Comparison of ENCODE assay signal across 13 cellular contexts in the genomic region with DNA sequence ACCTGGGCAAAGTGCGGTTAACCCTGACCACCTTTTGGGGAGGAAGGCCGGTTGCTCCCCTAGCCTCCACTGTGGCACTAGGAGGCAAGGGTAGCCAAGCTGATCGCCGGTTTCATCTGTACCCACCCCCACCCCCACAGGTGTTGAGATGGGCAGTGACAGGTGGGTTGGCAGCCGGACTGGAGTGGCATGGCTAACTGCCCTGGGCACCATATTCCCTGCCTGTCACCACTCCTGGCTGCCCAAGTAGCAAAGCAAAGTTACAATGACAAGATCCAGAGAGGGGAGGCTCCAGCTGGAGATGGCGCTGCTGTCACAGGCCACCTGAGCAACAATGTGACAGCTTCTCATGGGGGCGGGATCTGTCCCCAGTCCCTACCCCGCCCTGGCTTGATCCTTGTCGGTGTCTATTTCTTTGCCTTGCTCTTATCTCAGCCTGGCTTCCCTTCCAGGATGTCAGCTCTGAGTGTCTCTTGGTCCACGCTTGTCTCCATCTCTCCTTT. TPM values are rescaled to one million over a fixed set of nuclear protein-coding genes. Genes with fewer than 3 reads are reported as not detected.
DNase-seq lines count a peak whose midpoint lies in the region; TF ChIP-seq lines count a peak whose summit lies in the region.
"Had no signal": no experiment of that assay in that cellular context is flagged by ENCODE, and none has a peak within 500 bp of the region (broad histone marks: within the 10 kb centered on the region; RNA-seq: fewer than 3 reads in every experiment).

No MANE protein-coding gene starts in this region.

- intact Hi-C loops in activated T-helper 2 cell treated with anti-CD3 and anti-CD28 coated beads, Interferon-gamma antibody, Interleukin-2, Interleukin-4, amounts not matched to agents 10 μg/mL and 5 μg/mL and 100 μg/mL, durations not matched to agents 14 hours and 24 hours and 36 hours (cut with micrococcal nuclease) = no loop called here
- intact Hi-C loops in stomach (cut with DNase I; ENCODE audit: low total_unique reads) = no loop called here

- H3K27me3 ChIP-seq in stomach = peaks cover 0 to 73% (median 39%) of the 10 kb centered on the region in 3 donors

- no peak for TF ChIP-seq EP300 in stomach (IDR thresholded peaks at IDR 0.05)

- H3K4me3 Mint-ChIP-seq in activated T-cell treated with anti-CD3 and anti-CD28 coated beads, Interleukin-2, amount 50 U/mL, for 24 hours = peak overlapping the region; percentile 33
- H3K4me3 Mint-ChIP-seq in activated T-helper 2 cell treated with anti-CD3 and anti-CD28 coated beads, Interferon-gamma antibody, Interleukin-2, Interleukin-4, amounts not matched to agents 10 μg/mL and 5 μg/mL and 100 μg/mL, durations not matched to agents 14 hours and 24 hours and 36 hours (ENCODE audit: low read depth) = peak overlapping the region; percentile 47
- H3K4me3 Mint-ChIP-seq in mesothelial cell of epicardium = peak overlapping the region; percentile 47

- H3K27ac Mint-ChIP-seq in activated T-cell treated with anti-CD3 and anti-CD28 coated beads, Interleukin-2, amount 50 U/mL, for 24 hours = no peak overlapping the region
- no peak overlapping the region for H3K27ac Mint-ChIP-seq in activated T-helper 2 cell treated with anti-CD3 and anti-CD28 coated beads, Interferon-gamma antibody, Interleukin-2, Interleukin-4, amounts not matched to agents 10 μg/mL and 5 μg/mL and 100 μg/mL, durations not matched to agents 14 hours and 24 hours and 36 hours
- H3K27ac Mint-ChIP-seq in mesothelial cell of epicardium = no peak overlapping the region

- no peaks in the 10 kb centered on the region for H3K9me3 Mint-ChIP-seq in activated T-cell treated with anti-CD3 and anti-CD28 coated beads, Interleukin-2, amount 50 U/mL, for 24 hours
- no peaks in the 10 kb centered on the region for H3K9me3 Mint-ChIP-seq in activated T-helper 2 cell treated with anti-CD3 and anti-CD28 coated beads, Interferon-gamma antibody, Interleukin-2, Interleukin-4, amounts not matched to agents 10 μg/mL and 5 μg/mL and 100 μg/mL, durations not matched to agents 14 hours and 24 hours and 36 hours
- H3K9me3 Mint-ChIP-seq in mesothelial cell of epicardium = no peaks in the 10 kb centered on the region

- no peaks in the 10 kb centered on the region for H3K36me3 ChIP-seq in stomach

- TF ChIP-seq CTCF in mesothelial cell of epicardium (IDR thresholded peaks at IDR 0.05; ENCODE audit: unreplicated experiment) = no peak
- no peak for TF ChIP-seq CTCF in stomach (IDR thresholded peaks at IDR 0.05)

- no peaks in the 10 kb centered on the region for H3K36me3 Mint-ChIP-seq in activated T-cell treated with anti-CD3 and anti-CD28 coated beads, Interleukin-2, amount 50 U/mL, for 24 hours (ENCODE audit: low read depth)
- no peaks in the 10 kb centered on the region for H3K36me3 Mint-ChIP-seq in activated T-helper 2 cell treated with anti-CD3 and anti-CD28 coated beads, Interferon-gamma antibody, Interleukin-2, Interleukin-4, amounts not matched to agents 10 μg/mL and 5 μg/mL and 100 μg/mL, durations not matched to agents 14 hours and 24 hours and 36 hours (ENCODE audit: low read depth)
- no peaks in the 10 kb centered on the region for H3K36me3 Mint-ChIP-seq in mesothelial cell of epicardium

- peaks cover 21 to 36% (median 34%) of the 10 kb centered on the region in 4 donors for H3K4me1 ChIP-seq in stomach

- no peak for DNase-seq in activated T-cell treated with anti-CD3 and anti-CD28 coated beads, Interleukin-2, amount 50 U/mL, for 24 hours
- no peak for DNase-seq in activated T-cell treated with anti-CD3 and anti-CD28 coated beads, Interleukin-2, amount 50 U/mL, for 1 hour
- no peak for DNase-seq in activated T-helper 2 cell treated with anti-CD3 and anti-CD28 coated beads, Interferon-gamma antibody, Interleukin-2, Interleukin-4, amounts not matched to agents 10 μg/mL and 5 μg/mL and 100 μg/mL, durations not matched to agents 14 hours and 24 hours and 36 hours (ENCODE audit: low spot score)
- DNase-seq in mesothelial cell of epicardium (ENCODE audit: low spot score in 2 of 2, unreplicated experiment in 2 of 2) (no peak), stomach (no peak), COR-L47 (lab: John Stamatoyannopoulos, UW) (no peak), NOMO-1 (lab: John Stamatoyannopoulos, UW; ENCODE audit: unreplicated experiment in 2 of 2) (no peak), NCI-H345 (lab: John Stamatoyannopoulos, UW) (no peak)
- DNase-seq: mucosa of descending colon, NCI-H1105, NCI-H510A treated with DMSO at 0.1 percent for 48 hours, Right ventricle myocardium superior had no signal

- H3K27ac ChIP-seq in stomach = no peak overlapping the region
- H3K27ac ChIP-seq: VCaP had no signal

- TF ChIP-seq POLR2A in stomach (IDR thresholded peaks at IDR 0.05) = no peak

- H3K4me3 ChIP-seq in stomach = peak overlapping the region in 3 of 4 donors; percentile 55 to 71 (median 63)
- H3K4me3 ChIP-seq: mucosa of descending colon had no signal

- peaks cover 9% of the 10 kb centered on the region for H3K4me1 Mint-ChIP-seq in activated T-cell treated with anti-CD3 and anti-CD28 coated beads, Interleukin-2, amount 50 U/mL, for 24 hours (ENCODE audit: low read depth)
- H3K4me1 Mint-ChIP-seq in activated T-helper 2 cell treated with anti-CD3 and anti-CD28 coated beads, Interferon-gamma antibody, Interleukin-2, Interleukin-4, amounts not matched to agents 10 μg/mL and 5 μg/mL and 100 μg/mL, durations not matched to agents 14 hours and 24 hours and 36 hours (ENCODE audit: low read depth) = peaks cover 5% of the 10 kb centered on the region
- H3K4me1 Mint-ChIP-seq in mesothelial cell of epicardium = peaks cover 6% of the 10 kb centered on the region

- H3K9me3 ChIP-seq in stomach = no peaks in the 10 kb centered on the region
- H3K9me3 ChIP-seq: mucosa of descending colon had no signal

- peaks cover 78% of the 10 kb centered on the region for H3K27me3 Mint-ChIP-seq in activated T-cell treated with anti-CD3 and anti-CD28 coated beads, Interleukin-2, amount 50 U/mL, for 24 hours
- H3K27me3 Mint-ChIP-seq in activated T-helper 2 cell treated with anti-CD3 and anti-CD28 coated beads, Interferon-gamma antibody, Interleukin-2, Interleukin-4, amounts not matched to agents 10 μg/mL and 5 μg/mL and 100 μg/mL, durations not matched to agents 14 hours and 24 hours and 36 hours (ENCODE audit: low read depth) = peaks cover 51% of the 10 kb centered on the region
- H3K27me3 Mint-ChIP-seq in mesothelial cell of epicardium (ENCODE audit: low read depth) = peaks cover 90% of the 10 kb centered on the region

- 58 to 70% (median 63%) methylated on average over 9 to 10 of the region's 10 CpGs for WGBS in stomach, 5 donors

RNA-seq across cellular contexts. Expression of a gene that starts 27.0 kb away (rescaled TPM):
- total RNA-seq in activated T-helper 2 cell treated with anti-CD3 and anti-CD28 coated beads, Interferon-gamma antibody, Interleukin-2, Interleukin-4, amounts not matched to agents 10 μg/mL and 5 μg/mL and 100 μg/mL, durations not matched to agents 14 hours and 24 hours and 36 hours = 31.8 and 32.8 TPM in 2 replicates
- 21.4 to 21.8 TPM (median 21.8 TPM) in 3 replicates for total RNA-seq in mesothelial cell of epicardium
- 10 to 100 TPM in 3 of 5 donors, 1 to 10 TPM in 2; 1.8 to 33.9 (median 15.2) TPM for total RNA-seq in stomach
- 1 to 10 TPM; 5.7 to 6.9 (median 6.5) TPM for polyA plus RNA-seq in stomach
